8 cellular contexts compared by ENCODE assay signal in genomic region chr1:13754003-13754402, GRCh38. TPM values are rescaled to one million over a fixed set of nuclear protein-coding genes. Genes with fewer than 3 reads are reported as not detected.
DNase-seq lines count a peak whose midpoint lies in the region; ATAC-seq, FAIRE-seq and TF ChIP-seq lines count a peak whose summit lies in the region.

No MANE protein-coding gene starts in this region.

- FAIRE-seq in GM12891 (lab: Jason Lieb, UNC), result peak; percentile 92

- H3K4me3 Mint-ChIP-seq in memory B cell, result peak overlapping the region; percentile 37

- ATAC-seq in GM19468 (IDR thresholded peaks at IDR 0.05; ENCODE audit: extremely low read depth, unreplicated experiment) (peak; percentile 21), HG03432 (IDR thresholded peaks at IDR 0.05; ENCODE audit: unreplicated experiment) (peak; percentile 40), memory B cell (ENCODE audit: low read depth) (no peak), Right ventricle myocardium superior (ENCODE audit: poor library complexity) (no peak)

- peaks cover 19% of the 10 kb centered on the region for H3K36me3 Mint-ChIP-seq in memory B cell

- TF ChIP-seq POLR2A in GM12891 (IDR thresholded peaks at IDR 0.05; ENCODE audit: low read depth, low read length), result no peak

- H3K27ac Mint-ChIP-seq in memory B cell, result peak overlapping the region; percentile 12

- no peaks in the 10 kb centered on the region for H3K9me3 Mint-ChIP-seq in memory B cell

- no peak for DNase-seq in GM12891 (ENCODE audit: insufficient read length, low spot score)
- no peak for DNase-seq in memory B cell (ENCODE audit: low spot score in 2 of 2)
- DNase-seq in stimulated activated CD4-positive, alpha-beta T cell treated with anti-CD3 and anti-CD28 coated beads, Interleukin-1b, Interleukin-23, amount 100 ng/mL, for 48 hours, result no peak
- DNase-seq in Right ventricle myocardium superior, result no peak
- DNase-seq in NCI-H82 (lab: John Stamatoyannopoulos, UW), result no peak
- no peak for DNase-seq in COR-L47 (lab: John Stamatoyannopoulos, UW)

- intact Hi-C loops in Right ventricle myocardium superior (cut with DNase I), result no loop called here

- H3K4me1 Mint-ChIP-seq in memory B cell, result peaks cover 47% of the 10 kb centered on the region

- no peaks in the 10 kb centered on the region for H3K27me3 Mint-ChIP-seq in memory B cell

TF ChIP-seq in GM12891, 5 proteins besides CTCF, POLR2A, EP300 and RAD21:
- TF ChIP-seq SPI1 (IDR thresholded peaks at IDR 0.05; ENCODE audit: low read depth, low read length) (peak; percentile 17; the same call in 1 of the 2 replicates), POU2F2 (IDR thresholded peaks at IDR 0.05; ENCODE audit: low read depth, low read length) (no peak), TAF1 (IDR thresholded peaks at IDR 0.05; ENCODE audit: low read depth, low read length) (peak; percentile 12; the same call in 1 of the 2 replicates)

RNA-seq across cellular contexts. Expression of gene PRDM2, which starts 54.0 kb away (rescaled TPM):
- 21.1 TPM for polyA plus RNA-seq in GM12891 (2012; ENCODE audit: low read depth, missing spikeins)
- 32.9 TPM for total RNA-seq in Right ventricle myocardium superior

Comparison
In these comparisons a context has a peak if more than half of its experiments do, and no peak if none do; other contexts are left out.
1. ATAC-seq: peak in GM19468 (single experiment) and HG03432 (single experiment); none in memory B cell (single experiment) and Right ventricle myocardium superior (single experiment).